In genomic region chr2:43193996-43194869, GRCh38 we compare ENCODE assay signal across 9 cellular contexts. TPM values are rescaled to one million over a fixed set of nuclear protein-coding genes. Genes with fewer than 3 reads are reported as not detected.
A peak's percentile ranks its signal among the peaks of the same experiment; 100 is the strongest.
DNase-seq lines count a peak whose midpoint lies in the region; ATAC-seq and TF ChIP-seq lines count a peak whose summit lies in the region.
"Had no signal": no experiment of that assay in that cellular context is flagged by ENCODE, and none has a peak within 500 bp of the region (broad histone marks: within the 10 kb centered on the region; RNA-seq: fewer than 3 reads in every experiment).

No MANE protein-coding gene starts in this region.

- H3K9me3 Mint-ChIP-seq in WTC11 (no peaks in the 10 kb centered on the region), nephron (no peaks in the 10 kb centered on the region)

- H3K4me3 Mint-ChIP-seq in WTC11 (no peak overlapping the region), nephron (no peak overlapping the region)

- no peak for DNase-seq in WTC11 (ENCODE audit: low spot score)
- DNase-seq in NCI-H2196 (lab: John Stamatoyannopoulos, UW; ENCODE audit: unreplicated experiment) = no peak
- DNase-seq in mesenteric fat pad (ENCODE audit: low spot score) = no peak
- DNase-seq in DMS79 treated with DMSO at 0.1 percent for 48 hours (lab: John Stamatoyannopoulos, UW) = no peak
- DNase-seq in MV-4-11 (lab: John Stamatoyannopoulos, UW) = no peak
- DNase-seq: GM23248 had no signal

- H3K4me1 Mint-ChIP-seq in WTC11 (peaks cover 32% of the 10 kb centered on the region), nephron (peaks cover 33% of the 10 kb centered on the region)

- CTCF ChIA-PET in WTC11 (lab: Charles Lee) = interaction anchor here (0.5 to 2.1 kb wide), 3 partner anchors 14 to 59 kb away, joined by 3 to 7 read pairs (median 4); no protein-coding TSS in a partner anchor

- H3K27ac Mint-ChIP-seq in WTC11 (peak overlapping the region; percentile 68; the same call in 1 of the 2 replicates), nephron (peak overlapping the region; percentile 81 to 97 (median 88))

- peak; percentile 34 for ATAC-seq in GM18861 (IDR thresholded peaks at IDR 0.05; ENCODE audit: unreplicated experiment)
- ATAC-seq in HG02642 (IDR thresholded peaks at IDR 0.05; ENCODE audit: poor library complexity, unreplicated experiment) = peak; percentile 60
- no peak for ATAC-seq in WTC11

- H3K27me3 Mint-ChIP-seq in WTC11 (ENCODE audit: low read depth) (no peaks in the 10 kb centered on the region), nephron (ENCODE audit: low read depth) (peaks cover 9% of the 10 kb centered on the region)

- no peak for TF ChIP-seq CTCF in WTC11 (IDR thresholded peaks at IDR 0.05)
- TF ChIP-seq CTCF in nephron (IDR thresholded peaks at IDR 0.05; ENCODE audit: unreplicated experiment in 3 of 3) = no peak

- POLR2A ChIA-PET in WTC11 (lab: Charles Lee) = no interaction called here

- H3K36me3 Mint-ChIP-seq in WTC11 (no peaks in the 10 kb centered on the region), nephron (ENCODE audit: low read depth) (no peaks in the 10 kb centered on the region)

TF ChIP-seq in WTC11, 78 proteins besides CTCF, POLR2A, EP300 and RAD21:
- TF ChIP-seq STAT6 (CRISPR knock-in tag; conservative IDR thresholded peaks at IDR 0.05; ENCODE audit: low read depth) (no peak), ZNF263 (CRISPR knock-in tag; IDR thresholded peaks at IDR 0.05; ENCODE audit: low read depth) (no peak), MAX (CRISPR knock-in tag; IDR thresholded peaks at IDR 0.05) (no peak), ZNF512 (CRISPR knock-in tag; IDR thresholded peaks at IDR 0.05; ENCODE audit: borderline replicate concordance) (no peak)

RNA-seq across cellular contexts. Expression of gene ZFP36L2, which starts 32.2 kb away (rescaled TPM):
- total RNA-seq in WTC11 (2021) = 50.4 to 63.4 TPM (median 61.6 TPM) in 3 replicates
- 237 TPM for total RNA-seq in mesenteric fat pad
